10 cellular contexts compared by ENCODE assay signal in the genomic region with DNA sequence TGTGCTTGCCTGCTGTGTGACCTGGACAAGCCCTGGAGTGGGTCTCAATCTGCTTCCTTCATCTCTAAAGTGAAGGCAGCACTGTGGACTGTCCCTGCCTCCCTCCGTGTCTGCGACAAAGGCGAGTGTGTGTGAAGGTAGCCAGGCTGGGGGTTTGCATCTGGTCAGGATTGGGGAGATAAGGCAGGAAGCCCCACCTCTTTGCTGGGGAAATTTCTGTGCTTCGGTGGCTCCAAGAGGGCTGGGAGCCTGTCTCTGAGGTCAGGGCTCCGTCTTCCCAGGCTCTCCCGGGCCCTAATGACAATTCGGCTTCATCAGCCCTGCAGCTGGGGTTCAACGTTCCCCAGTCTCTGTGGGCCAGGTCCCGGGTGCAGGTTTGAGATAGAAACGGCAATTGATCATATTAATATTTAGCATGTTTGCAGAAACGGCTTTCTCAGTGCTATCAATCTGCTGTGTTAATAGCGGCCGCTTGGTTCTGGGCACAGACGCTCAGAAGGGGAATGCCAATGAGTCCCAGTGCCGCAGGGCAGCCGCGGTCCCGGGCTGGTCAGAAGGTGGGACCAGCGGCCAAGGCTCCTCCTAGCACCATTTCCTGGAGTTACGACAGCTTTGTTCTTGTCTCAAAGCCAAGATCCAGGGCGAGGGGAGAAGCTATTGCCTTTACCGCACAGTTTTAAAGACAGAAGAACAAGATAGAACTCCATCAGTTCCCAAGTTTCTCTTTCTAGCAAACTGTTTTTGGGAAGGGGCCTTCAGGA.
DNase-seq lines count a peak whose midpoint lies in the region; ATAC-seq and TF ChIP-seq lines count a peak whose summit lies in the region.
"Had no signal": no experiment of that assay in that cellular context is flagged by ENCODE, and none has a peak within 500 bp of the region (broad histone marks: within the 10 kb centered on the region; RNA-seq: fewer than 3 reads in every experiment).

No MANE protein-coding gene starts in this region.

- H3K4me3 ChIP-seq in WERI-Rb-1 (ENCODE audit: low read depth, low read length) (no peak overlapping the region), heart left ventricle (peak overlapping the region in 8 of 12 donors; percentile 2 to 43 (median 18))
- H3K4me3 ChIP-seq: GM12878 had no signal

- H3K9me3 ChIP-seq in WERI-Rb-1 (ENCODE audit: severe bottlenecking) (no peaks in the 10 kb centered on the region), heart left ventricle (no peaks in the 10 kb centered on the region)

- ATAC-seq in heart left ventricle = peak; percentile 56 to 70 (median 62)
- ATAC-seq: GM12878 had no signal

- H3K27ac ChIP-seq in WERI-Rb-1 (peak overlapping the region; percentile 66), heart left ventricle (peak overlapping the region; percentile 42 to 76 (median 62))

- H3K36me3 ChIP-seq in WERI-Rb-1 (no peaks in the 10 kb centered on the region), heart left ventricle (no peaks in the 10 kb centered on the region)

- peaks cover 7 to 62% (median 52%) of the 10 kb centered on the region in 12 donors for H3K4me1 ChIP-seq in heart left ventricle

- TF ChIP-seq CTCF in WERI-Rb-1 (IDR thresholded peaks at IDR 0.05; ENCODE audit: low read depth, low read length) = no peak
- TF ChIP-seq CTCF in heart left ventricle (IDR thresholded peaks at IDR 0.05) = no peak

- 4 to 7% (median 6%) methylated on average over 19 to 22 of the region's 22 CpGs for WGBS in heart left ventricle, 4 donors

- DNase-seq in Ammon's horn (ENCODE audit: low spot score) (peak; percentile 87), WERI-Rb-1 (no peak), heart left ventricle (peak; percentile 72 to 86 (median 79)), pons (ENCODE audit: low spot score) (peak; percentile 75), iPS-NIHi11 (ENCODE audit: low spot score) (no peak), glomerular visceral epithelial cell (ENCODE audit: extremely low spot score) (no peak), NCI-H1048 (lab: John Stamatoyannopoulos, UW) (no peak)
- no peak for DNase-seq in stimulated activated CD4-positive, alpha-beta T cell treated with anti-CD3 and anti-CD28 coated beads, Interleukin-2, amount 100 ng/mL, for 24 hours
- DNase-seq: CD4-positive, alpha-beta memory T cell had no signal

- no peak for TF ChIP-seq POLR2A in heart left ventricle (IDR thresholded peaks at IDR 0.05)

- H3K27me3 ChIP-seq in WERI-Rb-1 (ENCODE audit: insufficient read depth, low read depth, severe bottlenecking) (no peaks in the 10 kb centered on the region), heart left ventricle (peaks cover 0 to 4% (median 0%) of the 10 kb centered on the region in 9 donors)

- intact Hi-C loops in heart left ventricle (cut with DNase I) = loop anchor here in 5 of 10 donors (2.0 to 10.0 kb wide), 7 partner anchors 16 to 110 kb away; partner anchors contain the start of gene PRDM16 (in 1 of the 5)

Comparison
In these comparisons a context has a peak if more than half of its experiments do, and no peak if none do; other contexts are left out.
1. DNase-seq: peak in Ammon's horn (single experiment), heart left ventricle (5 of 5) and pons (single experiment); none in WERI-Rb-1 (single experiment), iPS-NIHi11 (single experiment), glomerular visceral epithelial cell (single experiment), NCI-H1048 (single experiment) and stimulated activated CD4-positive, alpha-beta T cell treated with anti-CD3 and anti-CD28 coated beads, Interleukin-2, amount 100 ng/mL, for 24 hours (0 of 2).